In the genomic region with DNA sequence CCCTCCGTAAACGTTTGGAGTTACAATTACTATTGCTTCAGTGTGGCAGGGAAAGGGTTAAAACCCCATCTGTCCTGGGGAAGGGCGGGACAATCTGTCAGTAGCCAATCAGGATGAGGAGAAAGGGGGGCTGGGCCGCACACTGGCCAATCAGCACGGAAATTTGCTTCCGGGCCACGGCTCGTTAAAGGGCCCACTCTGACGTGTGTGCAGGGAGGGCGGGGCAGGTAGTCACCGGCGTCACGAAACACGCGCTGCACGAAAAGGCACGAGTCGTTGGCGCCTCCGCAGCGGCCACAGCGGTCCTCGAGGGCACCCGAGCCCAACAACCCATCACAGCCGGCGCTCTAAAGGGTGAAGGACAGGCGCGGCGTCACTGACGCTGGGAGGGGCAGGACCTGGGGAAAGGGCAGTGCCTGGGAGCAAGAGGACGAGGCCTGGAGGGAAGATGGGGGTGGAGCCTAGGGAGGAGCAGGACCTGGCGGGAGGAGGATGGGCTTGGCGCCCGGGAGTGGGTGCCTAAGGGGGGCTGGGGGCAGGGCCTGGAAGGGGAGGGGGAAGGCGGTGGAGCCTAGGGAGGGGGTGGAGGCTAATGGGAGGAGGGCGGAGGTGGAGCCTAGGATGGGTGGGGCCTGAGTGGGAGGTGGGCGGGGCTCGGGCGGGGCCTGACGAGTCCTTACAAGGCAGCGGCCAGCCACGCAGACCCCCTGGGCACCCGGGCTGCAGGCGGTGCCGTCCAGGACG, we compare ENCODE assay signal across 1 cellular context.
A peak's percentile ranks its signal among the peaks of the same experiment; 100 is the strongest.
TF ChIP-seq lines count a peak whose summit lies in the region.

No MANE protein-coding gene starts in this region.

TF ChIP-seq in A549, 52 proteins besides CTCF, POLR2A, EP300 and RAD21:
- TF ChIP-seq MAX (IDR thresholded peaks at IDR 0.05) (peak; percentile 94), MYC (IDR thresholded peaks at IDR 0.05; ENCODE audit: borderline replicate concordance, low read length) (no peak), TFCP2L1 (CRISPR knock-in tag; IDR thresholded peaks at IDR 0.05) (no peak), KDM5A (IDR thresholded peaks at IDR 0.05) (no peak), E2F6 (IDR thresholded peaks at IDR 0.05; ENCODE audit: borderline replicate concordance, low read depth) (peak; percentile 91), RARB (CRISPR knock-in tag; IDR thresholded peaks at IDR 0.05) (no peak), KDM1A (IDR thresholded peaks at IDR 0.05; ENCODE audit: low read depth) (no peak), ATOH8 (CRISPR knock-in tag; IDR thresholded peaks at IDR 0.05; ENCODE audit: low read depth) (no peak)
